ENCODE assay signal across 1 cellular context in genomic region chr1:212261361-212261929, GRCh38.
TF ChIP-seq lines count a peak whose summit lies in the region.

No MANE protein-coding gene starts in this region.

TF ChIP-seq in HCT116, 20 proteins besides CTCF, POLR2A, EP300 and RAD21 (continued from another document):
- TF ChIP-seq EZH2 (IDR thresholded peaks at IDR 0.05) (no peak), CBX3 (IDR thresholded peaks at IDR 0.05; ENCODE audit: low read depth) (no peak), CEBPB (IDR thresholded peaks at IDR 0.05; ENCODE audit: low read depth) (no peak), YY1 (IDR thresholded peaks at IDR 0.05; ENCODE audit: extremely low read depth, insufficient replicate concordance, low read depth, low read length) (no peak), TCF7L2 (IDR thresholded peaks at IDR 0.05; ENCODE audit: borderline replicate concordance, extremely low read depth, insufficient read depth, insufficient read length) (no peak), ZNF274 (IDR thresholded peaks at IDR 0.05; ENCODE audit: low read depth, low read length) (no peak), EZH2phosphoT487 (IDR thresholded peaks at IDR 0.05; ENCODE audit: borderline replicate concordance) (no peak)
TF ChIP-seq in HCT116: peak in this region for 0.
